10 cellular contexts compared by ENCODE assay signal in the genomic region with DNA sequence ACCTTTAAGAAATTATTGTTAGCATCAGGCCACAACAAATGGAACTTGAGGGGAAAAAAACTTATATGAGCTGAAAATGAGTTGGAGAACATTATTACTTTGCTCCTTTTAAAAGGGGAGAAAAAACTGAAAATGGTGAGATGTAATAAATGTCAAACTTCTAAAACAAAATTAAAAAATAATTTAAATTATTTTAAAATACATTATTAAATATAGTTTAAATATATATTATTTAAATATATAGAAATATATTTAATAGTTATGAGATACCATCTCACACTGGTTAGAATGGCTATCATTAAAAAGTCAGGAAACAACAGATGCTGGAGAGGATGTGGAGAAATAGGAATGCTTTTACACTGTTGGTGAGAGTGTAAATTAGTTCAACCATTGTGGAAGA.
"Had no signal": no experiment of that assay in that cellular context is flagged by ENCODE, and none has a peak within 500 bp of the region (broad histone marks: within the 10 kb centered on the region; RNA-seq: fewer than 3 reads in every experiment).

No MANE protein-coding gene starts in this region.

- H3K4me3 ChIP-seq: GM23248, HAP-1, K562 had no signal

- H3K27ac ChIP-seq: GM23248 had no signal

- H3K9me3 Mint-ChIP-seq: HFFc6 had no signal

- ATAC-seq: HCT116, K562 had no signal

- H3K9me3 ChIP-seq: HAP-1 had no signal

- H3K4me3 Mint-ChIP-seq: HFFc6 had no signal

- FAIRE-seq: HTR-8/SVneo, K562 had no signal

- H3K36me3 ChIP-seq: HAP-1 had no signal

- H3K9ac ChIP-seq: GM23248 had no signal

- H3K27ac Mint-ChIP-seq: HFFc6 had no signal

- DNase-seq: GM23248, GOT3, H7, HFFc6, IMR-90, KG1 had no signal
